ENCODE assay signal across 1 cellular context in genomic region chr1:44636711-44637589, GRCh38.
TF ChIP-seq lines count a peak whose summit lies in the region.

No MANE protein-coding gene starts in this region.

TF ChIP-seq in K562, 482 proteins besides CTCF, POLR2A, EP300 and RAD21:
- peak; percentile 80 for TF ChIP-seq MGA (IDR thresholded peaks at IDR 0.05)
- TF ChIP-seq E2F6 (IDR thresholded peaks at IDR 0.05; ENCODE audit: borderline replicate concordance in 1 of 2, extremely low read depth in 1 of 2, insufficient read depth in 1 of 2, insufficient read length in 1 of 2, low read depth in 1 of 2, low read length in 1 of 2, poor library complexity in 1 of 2, severe bottlenecking in 1 of 2), result peak; percentile 34 to 68
- 0 out of 4 replicates have a peak, but pooled peaks of 1 of the 2 experiments have one; percentile 40 for TF ChIP-seq MLX (CRISPR knock-in tag; conservative IDR thresholded peaks at IDR 0.05)
- TF ChIP-seq USF1 (CRISPR knock-in tag; IDR thresholded peaks at IDR 0.05), result 0 out of 2 replicates have a peak, but pooled peaks have one; percentile 41
- 0 out of 2 replicates have a peak, but pooled peaks have one; percentile 22 for TF ChIP-seq ZNF232 (CRISPR knock-in tag; IDR thresholded peaks at IDR 0.05)
- TF ChIP-seq ZNF785 (CRISPR knock-in tag; IDR thresholded peaks at IDR 0.05), result no peak
- peak; percentile 35; the same call in 1 of the 2 replicates for TF ChIP-seq L3MBTL2 (IDR thresholded peaks at IDR 0.05)
- no peak for TF ChIP-seq THRAP3 (IDR thresholded peaks at IDR 0.05; ENCODE audit: borderline replicate concordance)
TF ChIP-seq in K562: peak in this region for 6.
